In the genomic region with DNA sequence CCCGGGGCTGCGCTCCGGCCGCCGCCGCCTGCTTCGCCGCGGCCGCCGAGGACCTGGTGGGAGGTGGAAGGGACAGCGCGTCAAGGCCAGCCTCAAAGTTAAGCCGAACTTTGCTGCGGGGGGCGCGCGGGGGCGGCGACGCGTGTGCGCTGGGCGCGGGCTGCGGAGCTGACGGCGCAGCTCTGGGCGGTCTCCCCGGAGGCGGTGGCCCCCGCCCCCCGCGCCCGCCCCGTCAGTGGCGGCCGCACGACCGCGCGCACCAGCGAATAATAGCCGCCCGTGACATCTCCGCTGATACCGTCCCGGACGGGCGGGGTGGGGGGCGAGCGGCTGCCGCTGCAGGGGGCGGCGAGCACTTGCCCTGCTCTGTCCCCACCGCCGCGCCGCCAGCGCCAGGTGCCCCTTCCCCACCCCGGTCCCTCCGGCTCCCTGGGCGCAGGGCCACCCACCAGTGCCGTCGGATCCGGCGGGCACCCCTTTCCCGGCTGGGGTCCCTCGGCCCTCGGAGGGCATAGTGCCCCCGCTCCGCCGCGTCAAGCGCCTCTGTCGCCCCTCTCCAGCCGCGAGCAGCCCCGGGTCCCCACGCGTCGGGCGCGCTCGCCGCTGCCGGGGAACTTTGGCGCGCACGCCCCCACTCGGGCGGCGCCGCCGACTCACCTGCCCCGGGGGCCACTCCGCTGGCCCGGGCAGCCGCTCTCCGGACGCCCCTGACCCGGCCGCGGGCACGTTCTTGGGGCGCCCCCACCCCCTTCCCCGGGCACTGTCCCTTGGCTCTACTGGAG, we compare ENCODE assay signal across 8 cellular contexts. TPM values are rescaled to one million over a fixed set of nuclear protein-coding genes. Genes with fewer than 3 reads are reported as not detected.
DNase-seq lines count a peak whose midpoint lies in the region; TF ChIP-seq lines count a peak whose summit lies in the region.

No MANE protein-coding gene starts in this region.

- no peak overlapping the region for H3K14ac ChIP-seq in neuronal stem cell (ENCODE audit: low read length)

- H3K4me1 ChIP-seq in effector memory CD4-positive, alpha-beta T cell (ENCODE audit: control insufficient read depth, insufficient read depth, low read length, poor library complexity, severe bottlenecking): peaks cover 29% of the 10 kb centered on the region
- peaks cover 9 to 36% of the 10 kb centered on the region in 2 donors for H3K4me1 ChIP-seq in neuronal stem cell (ENCODE audit: control insufficient read depth in 2 of 2, insufficient read depth in 1 of 2, low read depth in 1 of 2, low read length in 2 of 2)

- H3K36me3 ChIP-seq in SU-DHL-6 (ENCODE audit: low read length) (no peaks in the 10 kb centered on the region), neuronal stem cell (replicated peaks in 1 of 2; ENCODE audit: control insufficient read depth in 2 of 2, insufficient read depth in 2 of 2, low read length in 2 of 2) (no peaks in the 10 kb centered on the region)
- no peaks in the 10 kb centered on the region for H3K36me3 ChIP-seq in effector memory CD4-positive, alpha-beta T cell (ENCODE audit: control insufficient read depth, insufficient read depth, low read length)

- peaks cover 8% of the 10 kb centered on the region; the same call in 1 of the 2 replicates for H3F3A ChIP-seq in SU-DHL-6 (ENCODE audit: insufficient read depth)

- H3K18ac ChIP-seq in neuronal stem cell (ENCODE audit: low read length): peak overlapping the region; percentile 93

- H2AK5ac ChIP-seq in neuronal stem cell (ENCODE audit: low read depth, low read length): no peak overlapping the region

- intact Hi-C loops in head of caudate nucleus (cut with DNase I): no loop called here

- no peak overlapping the region for H2BK15ac ChIP-seq in neuronal stem cell (ENCODE audit: low read length)

- H2BK120ac ChIP-seq in neuronal stem cell (ENCODE audit: low read depth, low read length): no peak overlapping the region

- WGBS in neuronal stem cell (ENCODE audit: extremely low coverage in 2 of 2, insufficient read length in 2 of 2, insufficient replicate concordance in 1 of 2), 2 donors: no CpG with 5 or more reads among the region's 107 CpGs

- no peak overlapping the region for H3K4ac ChIP-seq in neuronal stem cell (ENCODE audit: low read length)

- H3K9ac ChIP-seq in SU-DHL-6 (ENCODE audit: low read length) (peak overlapping the region; percentile 64), neuronal stem cell (ENCODE audit: low read depth, low read length, poor library complexity) (peak overlapping the region; percentile 85)

- DNase-seq in activated CD4-positive, alpha-beta T cell treated with anti-CD3 and anti-CD28 coated beads for 48 hours: peak; percentile 51
- DNase-seq in activated CD4-positive, alpha-beta T cell treated with anti-CD3 and anti-CD28 coated beads, Interleukin-2, amount 50 U/mL, for 4 hours: no peak
- DNase-seq in effector memory CD4-positive, alpha-beta T cell: peak in 2 of 3 donors; percentile 35
- DNase-seq in neuronal stem cell (ENCODE audit: low spot score) (no peak), RKO (ENCODE audit: low spot score) (no peak), NCI-H1105 treated with DMSO at 0.1 percent for 48 hours (lab: John Stamatoyannopoulos, UW) (no peak), head of caudate nucleus (no peak)

- H3K27ac ChIP-seq in SU-DHL-6 (ENCODE audit: low read depth, low read length): no peak overlapping the region
- peak overlapping the region; percentile 91 for H3K27ac ChIP-seq in effector memory CD4-positive, alpha-beta T cell (ENCODE audit: insufficient read depth, low read length, poor library complexity, severe bottlenecking)
- no peak overlapping the region for H3K27ac ChIP-seq in neuronal stem cell (replicated peaks; ENCODE audit: low read length)

- H3K4me2 ChIP-seq in SU-DHL-6 (ENCODE audit: low read depth, low read length, poor library complexity, severe bottlenecking) (peak overlapping the region; percentile 67), neuronal stem cell (ENCODE audit: insufficient read depth, low read length, poor library complexity, severe bottlenecking) (peak overlapping the region; percentile 96)

- H2BK12ac ChIP-seq in neuronal stem cell (ENCODE audit: low read length): no peak overlapping the region

- peak overlapping the region; percentile 95 for H3K23ac ChIP-seq in neuronal stem cell (ENCODE audit: low read depth, low read length, poor library complexity)

- H2AFZ ChIP-seq in SU-DHL-6 (ENCODE audit: low read depth, low read length, severe bottlenecking): peak overlapping the region; percentile 61
- H2AFZ ChIP-seq in neuronal stem cell (ENCODE audit: low read length): peak overlapping the region; percentile 91

- H4K91ac ChIP-seq in neuronal stem cell (ENCODE audit: low read depth, low read length, poor library complexity): no peak overlapping the region

- no peaks in the 10 kb centered on the region for H3K9me2 ChIP-seq in SU-DHL-6 (replicated peaks; ENCODE audit: insufficient read depth, low read length)

- H4K8ac ChIP-seq in neuronal stem cell (ENCODE audit: low read depth, low read length): no peak overlapping the region

- no peaks in the 10 kb centered on the region for H3K27me3 ChIP-seq in SU-DHL-6 (ENCODE audit: low read length)
- H3K27me3 ChIP-seq in effector memory CD4-positive, alpha-beta T cell (replicated peaks; ENCODE audit: control insufficient read depth, insufficient read depth, low read length, poor library complexity, severe bottlenecking): no peaks in the 10 kb centered on the region
- H3K27me3 ChIP-seq in neuronal stem cell (ENCODE audit: control insufficient read depth in 3 of 3, insufficient read depth in 3 of 3, low read depth in 1 of 3, low read length in 3 of 3): peaks cover 4 to 45% (median 25%) of the 10 kb centered on the region in 3 experiments

- peak overlapping the region; percentile 25 for H2BK5ac ChIP-seq in neuronal stem cell (ENCODE audit: low read length)

- H3K9me3 ChIP-seq in SU-DHL-6 (ENCODE audit: insufficient read depth, low read length) (no peaks in the 10 kb centered on the region), neuronal stem cell (replicated peaks in 1 of 2; ENCODE audit: control insufficient read depth in 2 of 2, insufficient read depth in 1 of 2, low read depth in 1 of 2, low read length in 2 of 2) (peaks cover 0 to 2% of the 10 kb centered on the region in 2 donors)
- no peaks in the 10 kb centered on the region for H3K9me3 ChIP-seq in effector memory CD4-positive, alpha-beta T cell (ENCODE audit: control insufficient read depth, low read length)

- H3K4me3 ChIP-seq in SU-DHL-6 (ENCODE audit: insufficient read depth, low read length, poor library complexity, severe bottlenecking) (peak overlapping the region; percentile 63), neuronal stem cell (ENCODE audit: low read length in 2 of 2) (peak overlapping the region; percentile 54 to 84)
- H3K4me3 ChIP-seq in effector memory CD4-positive, alpha-beta T cell (ENCODE audit: insufficient read depth, low read depth, low read length, poor library complexity, severe bottlenecking): peak overlapping the region; percentile 88

- no peaks in the 10 kb centered on the region for H3K79me1 ChIP-seq in neuronal stem cell (ENCODE audit: low read depth, low read length)

- TF ChIP-seq CTCF in SU-DHL-6 (IDR thresholded peaks at IDR 0.05; ENCODE audit: insufficient read depth, low read length, poor library complexity, severe bottlenecking): peak; percentile 9

- H4K20me1 ChIP-seq in SU-DHL-6 (ENCODE audit: low read depth, low read length): no peaks in the 10 kb centered on the region

- H3K79me2 ChIP-seq in SU-DHL-6 (ENCODE audit: insufficient read depth, low read length): peaks cover 12% of the 10 kb centered on the region; the same call in 1 of the 2 replicates

RNA-seq across cellular contexts. Expression of gene FAM78A, which starts 0.8 kb away (rescaled TPM):
- 2.7 TPM for polyA plus RNA-seq in neuronal stem cell (2013, experiment 1 of 2)
- polyA plus RNA-seq in neuronal stem cell (2013, experiment 2 of 2): 2.5 TPM

RNA-seq across cellular contexts. Expression of gene PLPP7, which starts 12.4 kb away (rescaled TPM):
- polyA plus RNA-seq in neuronal stem cell (2013, experiment 1 of 2): 4.2 TPM
- polyA plus RNA-seq in neuronal stem cell (2013, experiment 2 of 2): 4.1 TPM

Comparison
In these comparisons a context has a peak if more than half of its experiments do, and no peak if none do; other contexts are left out.
1. DNase-seq: peak in activated CD4-positive, alpha-beta T cell treated with anti-CD3 and anti-CD28 coated beads for 48 hours (single experiment) and effector memory CD4-positive, alpha-beta T cell (2 of 3); none in activated CD4-positive, alpha-beta T cell treated with anti-CD3 and anti-CD28 coated beads, Interleukin-2, amount 50 U/mL, for 4 hours (0 of 2), neuronal stem cell (single experiment), RKO (single experiment), NCI-H1105 treated with DMSO at 0.1 percent for 48 hours (single experiment) and head of caudate nucleus (0 of 42).
2. Peak in every context shown above with its lines, with median percentiles within 50 percentile points of each other: H3K4me3 ChIP-seq.